Comparison of ENCODE assay signal across 1 cellular context in the genomic region with DNA sequence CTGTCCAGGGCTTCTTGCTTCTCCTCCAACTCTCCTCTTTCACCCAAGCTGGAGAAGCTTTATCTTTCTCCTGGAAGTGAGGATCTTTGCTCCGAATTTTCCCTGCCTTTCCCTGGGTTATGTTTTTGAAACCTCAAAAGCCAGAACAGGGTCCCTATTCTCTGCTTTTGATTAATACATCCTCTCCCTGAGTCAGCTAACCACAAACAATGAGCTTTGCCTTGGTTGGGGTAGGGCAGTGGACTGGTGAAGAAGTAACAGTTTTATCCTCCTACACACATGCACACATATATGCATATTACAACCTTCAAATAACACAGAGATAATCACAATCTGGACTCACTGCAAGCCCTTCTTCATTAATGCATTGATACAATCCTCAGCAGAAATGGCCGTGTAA.
TF ChIP-seq lines count a peak whose summit lies in the region.

No MANE protein-coding gene starts in this region.

TF ChIP-seq in SK-N-SH treated with all-trans-retinoic acid at 6 μM for 48 hours, 23 proteins besides CTCF, POLR2A, EP300 and RAD21 (continued from another document):
- TF ChIP-seq, protein P1, sequence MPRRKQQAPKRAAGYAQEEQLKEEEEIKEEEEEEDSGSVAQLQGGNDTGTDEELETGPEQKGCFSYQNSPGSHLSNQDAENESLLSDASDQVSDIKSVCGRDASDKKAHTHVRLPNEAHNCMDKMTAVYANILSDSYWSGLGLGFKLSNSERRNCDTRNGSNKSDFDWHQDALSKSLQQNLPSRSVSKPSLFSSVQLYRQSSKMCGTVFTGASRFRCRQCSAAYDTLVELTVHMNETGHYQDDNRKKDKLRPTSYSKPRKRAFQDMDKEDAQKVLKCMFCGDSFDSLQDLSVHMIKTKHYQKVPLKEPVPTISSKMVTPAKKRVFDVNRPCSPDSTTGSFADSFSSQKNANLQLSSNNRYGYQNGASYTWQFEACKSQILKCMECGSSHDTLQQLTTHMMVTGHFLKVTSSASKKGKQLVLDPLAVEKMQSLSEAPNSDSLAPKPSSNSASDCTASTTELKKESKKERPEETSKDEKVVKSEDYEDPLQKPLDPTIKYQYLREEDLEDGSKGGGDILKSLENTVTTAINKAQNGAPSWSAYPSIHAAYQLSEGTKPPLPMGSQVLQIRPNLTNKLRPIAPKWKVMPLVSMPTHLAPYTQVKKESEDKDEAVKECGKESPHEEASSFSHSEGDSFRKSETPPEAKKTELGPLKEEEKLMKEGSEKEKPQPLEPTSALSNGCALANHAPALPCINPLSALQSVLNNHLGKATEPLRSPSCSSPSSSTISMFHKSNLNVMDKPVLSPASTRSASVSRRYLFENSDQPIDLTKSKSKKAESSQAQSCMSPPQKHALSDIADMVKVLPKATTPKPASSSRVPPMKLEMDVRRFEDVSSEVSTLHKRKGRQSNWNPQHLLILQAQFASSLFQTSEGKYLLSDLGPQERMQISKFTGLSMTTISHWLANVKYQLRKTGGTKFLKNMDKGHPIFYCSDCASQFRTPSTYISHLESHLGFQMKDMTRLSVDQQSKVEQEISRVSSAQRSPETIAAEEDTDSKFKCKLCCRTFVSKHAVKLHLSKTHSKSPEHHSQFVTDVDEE (CRISPR knock-in tag; IDR thresholded peaks at IDR 0.05) = no peak
